8 cellular contexts compared by ENCODE assay signal in the genomic region with DNA sequence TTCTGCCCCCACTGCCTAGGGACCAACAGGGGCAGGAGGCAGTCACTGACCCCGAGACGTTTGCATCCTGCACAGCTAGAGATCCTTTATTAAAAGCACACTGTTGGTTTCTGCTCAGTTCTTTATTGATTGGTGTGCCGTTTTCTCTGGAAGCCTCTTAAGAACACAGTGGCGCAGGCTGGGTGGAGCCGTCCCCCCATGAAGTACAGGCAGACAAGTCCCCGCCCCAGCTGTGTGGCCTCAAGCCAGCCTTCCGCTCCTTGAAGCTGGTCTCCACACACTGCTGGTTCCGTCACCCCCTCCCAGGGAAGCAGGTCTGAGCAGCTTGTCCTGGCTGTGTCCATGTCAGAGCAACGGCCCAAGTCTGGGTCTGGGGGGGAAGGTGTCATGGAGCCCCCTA. TPM values are rescaled to one million over a fixed set of nuclear protein-coding genes. Genes with fewer than 3 reads are reported as not detected.
DNase-seq lines count a peak whose midpoint lies in the region; ATAC-seq and TF ChIP-seq lines count a peak whose summit lies in the region.
"Not testable (repeated sequence)": the region's sequence is repeated elsewhere in the genome, so short reads cannot be mapped to it uniquely, and the experiment has no call there.

No MANE protein-coding gene starts in this region.

- H3K27me3 ChIP-seq in Karpas-422 (ENCODE audit: low read length); body of pancreas; left ventricle myocardium inferior (ENCODE audit: low read depth); lower lobe of right lung (ENCODE audit: low read depth); spleen (replicated peaks in 1 of 7); aorta (ENCODE audit: control insufficient read depth in 1 of 2, insufficient read depth in 2 of 2, low read length in 1 of 2): not testable (repeated sequence)

- not testable (repeated sequence) for H3K36me3 Mint-ChIP-seq in glutamatergic neuron (ENCODE audit: unreplicated experiment); nephron progenitor cell (ENCODE audit: low read depth)

- not testable (repeated sequence) for H3K27me3 Mint-ChIP-seq in glutamatergic neuron (ENCODE audit: unreplicated experiment); nephron progenitor cell (ENCODE audit: low read depth, poor library complexity)

- H3K9me2 ChIP-seq in Karpas-422 (replicated peaks; ENCODE audit: insufficient read depth, low read length) = not testable (repeated sequence)

- H3K36me3 ChIP-seq in Karpas-422 (ENCODE audit: insufficient read depth, low read length); body of pancreas (replicated peaks in 1 of 2; ENCODE audit: insufficient read depth in 1 of 2, low read depth in 2 of 2); left ventricle myocardium inferior; lower lobe of right lung; spleen; aorta (ENCODE audit: control insufficient read depth in 1 of 2, insufficient read depth in 2 of 2, low read length in 1 of 2): not testable (repeated sequence)

- not testable (repeated sequence) for H3K4me1 Mint-ChIP-seq in glutamatergic neuron (ENCODE audit: low read depth, unreplicated experiment); nephron progenitor cell

- H3K4me1 ChIP-seq in Karpas-422 (ENCODE audit: low read length); body of pancreas; left ventricle myocardium inferior; lower lobe of right lung; spleen; aorta (ENCODE audit: control insufficient read depth in 1 of 2, insufficient read depth in 2 of 2, low read length in 2 of 2): not testable (repeated sequence)

- not testable (repeated sequence) for TF ChIP-seq POLR2A in body of pancreas (IDR thresholded peaks at IDR 0.05); spleen (IDR thresholded peaks at IDR 0.05)

- DNase-seq in Karpas-422 = peak; percentile 23
- DNase-seq in body of pancreas = peak in 3 of 4 donors; percentile 6 to 21 (median 20)
- peak; percentile 61 for DNase-seq in glutamatergic neuron
- peak; percentile 40 for DNase-seq in left ventricle myocardium inferior
- DNase-seq in lower lobe of right lung = peak; percentile 83
- DNase-seq in nephron progenitor cell = peak; percentile 8
- DNase-seq in spleen = peak; percentile 83
- peak; percentile 32 to 75 for DNase-seq in aorta

- not testable (repeated sequence) for H2AFZ ChIP-seq in Karpas-422 (ENCODE audit: low read length)

- intact Hi-C loops in body of pancreas (cut with DNase I); left ventricle myocardium inferior (cut with micrococcal nuclease); lower lobe of right lung (cut with DNase I); spleen (cut with DNase I; ENCODE audit: low total_unique reads); aorta (cut with DNase I): not testable (repeated sequence)

- not testable (repeated sequence) for H3K4me3 ChIP-seq in Karpas-422 (ENCODE audit: low read length); body of pancreas; left ventricle myocardium inferior; lower lobe of right lung; spleen; aorta (ENCODE audit: low read length in 2 of 2)

- H4K20me1 ChIP-seq in Karpas-422 (ENCODE audit: insufficient read depth, low read depth, low read length) = not testable (repeated sequence)

- 65 to 80% methylated on average over 1 to 7 of the region's 9 CpGs for WGBS in body of pancreas, 2 donors
- 72 to 81% (median 78%) methylated on average over 5 to 9 of the region's 9 CpGs for WGBS in spleen, 5 donors
- 61 to 64% methylated on average over 7 to 9 of the region's 9 CpGs for WGBS in aorta, 2 donors

- peak overlapping the region; percentile 86 for H3K27ac Mint-ChIP-seq in glutamatergic neuron (ENCODE audit: unreplicated experiment)
- not testable (repeated sequence) for H3K27ac Mint-ChIP-seq in nephron progenitor cell

- H3K9me3 ChIP-seq in Karpas-422 (ENCODE audit: low read length); body of pancreas; left ventricle myocardium inferior (replicated peaks); lower lobe of right lung; spleen; aorta (ENCODE audit: control insufficient read depth, low read length): not testable (repeated sequence)

- not testable (repeated sequence) for ATAC-seq in body of pancreas; lower lobe of right lung; aorta (ENCODE audit: low FRiP score)

- H3K9me3 Mint-ChIP-seq in glutamatergic neuron (ENCODE audit: unreplicated experiment); nephron progenitor cell: not testable (repeated sequence)

- peak overlapping the region; percentile 49 for H3K4me3 Mint-ChIP-seq in glutamatergic neuron (ENCODE audit: unreplicated experiment)
- not testable (repeated sequence) for H3K4me3 Mint-ChIP-seq in nephron progenitor cell

- not testable (repeated sequence) for H3K4me2 ChIP-seq in Karpas-422 (ENCODE audit: low read depth, low read length, poor library complexity, severe bottlenecking)

- H3K79me2 ChIP-seq in Karpas-422 (ENCODE audit: low read length) = not testable (repeated sequence)

- H3K9ac ChIP-seq in Karpas-422 (ENCODE audit: low read length) = not testable (repeated sequence)

- H3K27ac ChIP-seq in Karpas-422 (ENCODE audit: low read length); body of pancreas; left ventricle myocardium inferior (replicated peaks); lower lobe of right lung; aorta (ENCODE audit: low read depth in 1 of 2, low read length in 2 of 2): not testable (repeated sequence)
- peak overlapping the region in 2 of 8 donors; percentile 33 to 45 for H3K27ac ChIP-seq in spleen

- not testable (repeated sequence) for TF ChIP-seq CTCF in body of pancreas (IDR thresholded peaks at IDR 0.05); glutamatergic neuron (IDR thresholded peaks at IDR 0.05; ENCODE audit: partially characterized antibody, unreplicated experiment); left ventricle myocardium inferior (IDR thresholded peaks at IDR 0.05; ENCODE audit: borderline replicate concordance); lower lobe of right lung (IDR thresholded peaks at IDR 0.05); nephron progenitor cell (IDR thresholded peaks at IDR 0.05); spleen (IDR thresholded peaks at IDR 0.05 in 8 of 11, conservative IDR thresholded peaks at IDR 0.05 in 3 of 11)

RNA-seq across cellular contexts. Expression of gene WASHC1, which starts 14.8 kb away (rescaled TPM):
- 11.4 and 19.7 TPM in 2 replicates for total RNA-seq in Karpas-422 (2014; rRNA removed; shearing (Covaris generic); ENCODE audit: low replicate concordance)
- 10 to 100 TPM in 1 of 2 donors, 1 to 10 TPM in 1; 6.2 to 15.5 TPM for total RNA-seq in body of pancreas
- 22.2 TPM for total RNA-seq in glutamatergic neuron (ENCODE audit: unreplicated experiment)
- 13.5 TPM for total RNA-seq in left ventricle myocardium inferior
- 25.1 TPM for total RNA-seq in lower lobe of right lung
- total RNA-seq in spleen = 10 to 100 TPM in 3 of 7 donors, 1 to 10 TPM in 4; 1.9 to 32.7 (median 9.3) TPM
- polyA plus RNA-seq in spleen = 10 to 100 TPM; 30.8 to 79.1 (median 47.7) TPM
- total RNA-seq in aorta = 10 to 100 TPM; 12.8 to 14.0 TPM
- 10 to 100 TPM in 1 of 2 donors, 1 to 10 TPM in 1; 7.0 to 95.5 TPM for polyA plus RNA-seq in aorta

Comparison
In these comparisons a context has a peak if more than half of its experiments do, and no peak if none do; other contexts are left out.
1. DNase-seq: peak in every context shown above with its lines; median percentile 83 in lower lobe of right lung; 83 in spleen; 61 in glutamatergic neuron; 54 in aorta; 40 in left ventricle myocardium inferior; 23 in Karpas-422; 20 in body of pancreas; 8 in nephron progenitor cell.